Comparison of ENCODE assay signal across 15 cellular contexts in genomic region chr22:45584121-45584570, GRCh38.
DNase-seq lines count a peak whose midpoint lies in the region; ATAC-seq and TF ChIP-seq lines count a peak whose summit lies in the region.
"Had no signal": no experiment of that assay in that cellular context is flagged by ENCODE, and none has a peak within 500 bp of the region (broad histone marks: within the 10 kb centered on the region; RNA-seq: fewer than 3 reads in every experiment).

No MANE protein-coding gene starts in this region.

- no peak overlapping the region for H2AK5ac ChIP-seq in neuronal stem cell (ENCODE audit: low read depth, low read length)

- no peak overlapping the region for H2BK5ac ChIP-seq in neuronal stem cell (ENCODE audit: low read length)

- H3K9me3 ChIP-seq in right atrium auricular region, result no peaks in the 10 kb centered on the region
- H3K9me3 ChIP-seq in fibroblast of lung (ENCODE audit: control insufficient read depth, insufficient read depth, low read depth, low read length), result no peaks in the 10 kb centered on the region
- H3K9me3 ChIP-seq in upper lobe of right lung, result no peaks in the 10 kb centered on the region
- H3K9me3 ChIP-seq in Karpas-422 (ENCODE audit: low read length), result no peaks in the 10 kb centered on the region
- no peaks in the 10 kb centered on the region for H3K9me3 ChIP-seq in neuronal stem cell (replicated peaks in 1 of 2; ENCODE audit: control insufficient read depth in 2 of 2, insufficient read depth in 1 of 2, low read depth in 1 of 2, low read length in 2 of 2)
- H3K9me3 ChIP-seq: stomach had no signal

- intact Hi-C loops in left ventricle myocardium superior (cut with micrococcal nuclease), result no loop called here
- intact Hi-C loops in upper lobe of right lung (cut with DNase I), result no loop called here

- H4K20me1 ChIP-seq in fibroblast of lung (ENCODE audit: control insufficient read depth, extremely low read depth, insufficient read depth, low read length) (no peaks in the 10 kb centered on the region), Karpas-422 (ENCODE audit: insufficient read depth, low read depth, low read length) (0 out of 2 replicates have a peak, but pooled peaks cover under 1% of the 10 kb centered on the region)

- H3K27me3 ChIP-seq in right atrium auricular region (no peaks in the 10 kb centered on the region), fibroblast of lung (ENCODE audit: control insufficient read depth, insufficient read depth, low read length) (no peaks in the 10 kb centered on the region), upper lobe of right lung (no peaks in the 10 kb centered on the region), Karpas-422 (ENCODE audit: low read length) (no peaks in the 10 kb centered on the region), neuronal stem cell (ENCODE audit: control insufficient read depth in 3 of 3, insufficient read depth in 3 of 3, low read depth in 1 of 3, low read length in 3 of 3) (no peaks in the 10 kb centered on the region)

- H2BK15ac ChIP-seq in neuronal stem cell (ENCODE audit: low read length), result no peak overlapping the region

- WGBS in neuronal stem cell (ENCODE audit: extremely low coverage in 2 of 2, insufficient read length in 2 of 2, insufficient replicate concordance in 1 of 2), 2 donors, result no CpG with 5 or more reads among the region's 14 CpGs

- H2BK120ac ChIP-seq in neuronal stem cell (ENCODE audit: low read depth, low read length), result no peak overlapping the region

- no peak overlapping the region for H2AFZ ChIP-seq in fibroblast of lung (ENCODE audit: low read length)
- no peak overlapping the region for H2AFZ ChIP-seq in Karpas-422 (ENCODE audit: low read length)
- H2AFZ ChIP-seq in neuronal stem cell (ENCODE audit: low read length), result no peak overlapping the region

- H3K4me2 ChIP-seq in fibroblast of lung (ENCODE audit: extremely low read depth, insufficient read depth, low read length), result no peak overlapping the region
- H3K4me2 ChIP-seq in Karpas-422 (ENCODE audit: low read depth, low read length, poor library complexity, severe bottlenecking), result no peak overlapping the region
- H3K4me2 ChIP-seq in neuronal stem cell (ENCODE audit: insufficient read depth, low read length, poor library complexity, severe bottlenecking), result no peak overlapping the region

- H3K14ac ChIP-seq in neuronal stem cell (ENCODE audit: low read length), result no peak overlapping the region

- ATAC-seq in left ventricle myocardium superior, result no peak
- ATAC-seq in upper lobe of right lung, result peak; percentile 66

- no peak for TF ChIP-seq CTCF in right atrium auricular region (IDR thresholded peaks at IDR 0.05)
- TF ChIP-seq CTCF in fibroblast of lung (conservative IDR thresholded peaks at IDR 0.05 in 1 of 2, IDR thresholded peaks at IDR 0.05 in 1 of 2; ENCODE audit: low read depth in 1 of 2, low read length in 2 of 2), result no peak
- no peak for TF ChIP-seq CTCF in upper lobe of right lung (IDR thresholded peaks at IDR 0.05)

- no peaks in the 10 kb centered on the region for H3K4me1 ChIP-seq in right atrium auricular region
- peaks cover 12% of the 10 kb centered on the region for H3K4me1 ChIP-seq in fibroblast of lung (ENCODE audit: control insufficient read depth, extremely low read depth, insufficient read depth, low read length)
- H3K4me1 ChIP-seq in upper lobe of right lung, result peaks cover 15% of the 10 kb centered on the region
- no peaks in the 10 kb centered on the region for H3K4me1 ChIP-seq in Karpas-422 (ENCODE audit: low read length)
- H3K4me1 ChIP-seq in neuronal stem cell (ENCODE audit: control insufficient read depth in 2 of 2, insufficient read depth in 1 of 2, low read depth in 1 of 2, low read length in 2 of 2), result peaks cover 9 to 11% of the 10 kb centered on the region in 2 donors

- no peak overlapping the region for H3K18ac ChIP-seq in neuronal stem cell (ENCODE audit: low read length)

- peaks cover 2% of the 10 kb centered on the region for H3K79me1 ChIP-seq in neuronal stem cell (ENCODE audit: low read depth, low read length)

- H3K4ac ChIP-seq in neuronal stem cell (ENCODE audit: low read length), result no peak overlapping the region

- H4K91ac ChIP-seq in neuronal stem cell (ENCODE audit: low read depth, low read length, poor library complexity), result no peak overlapping the region

- no peaks in the 10 kb centered on the region for H3K9me2 ChIP-seq in Karpas-422 (replicated peaks; ENCODE audit: insufficient read depth, low read length)

- H3K36me3 ChIP-seq in right atrium auricular region, result peaks cover 9% of the 10 kb centered on the region
- H3K36me3 ChIP-seq in fibroblast of lung (ENCODE audit: control insufficient read depth, insufficient read depth, low read length), result no peaks in the 10 kb centered on the region
- no peaks in the 10 kb centered on the region for H3K36me3 ChIP-seq in upper lobe of right lung
- no peaks in the 10 kb centered on the region for H3K36me3 ChIP-seq in Karpas-422 (ENCODE audit: insufficient read depth, low read length)
- peaks cover 0 to 3% of the 10 kb centered on the region in 2 donors for H3K36me3 ChIP-seq in neuronal stem cell (replicated peaks in 1 of 2; ENCODE audit: control insufficient read depth in 2 of 2, insufficient read depth in 2 of 2, low read length in 2 of 2)

- H3K27ac ChIP-seq in right atrium auricular region (no peak overlapping the region), fibroblast of lung (ENCODE audit: insufficient read depth, low read length) (no peak overlapping the region), upper lobe of right lung (no peak overlapping the region), Karpas-422 (ENCODE audit: low read length) (no peak overlapping the region), neuronal stem cell (replicated peaks; ENCODE audit: low read length) (no peak overlapping the region)

- no peak overlapping the region for H3K23ac ChIP-seq in neuronal stem cell (ENCODE audit: low read depth, low read length, poor library complexity)

- DNase-seq in left ventricle myocardium superior, result peak; percentile 22
- DNase-seq in right atrium auricular region (ENCODE audit: low spot score), result no peak
- DNase-seq in NOMO-1 treated with DMSO at 0.1 percent for 48 hours (lab: John Stamatoyannopoulos, UW; ENCODE audit: unreplicated experiment), result peak; percentile 90
- peak; percentile 53 to 62 for DNase-seq in fibroblast of lung (ENCODE audit: low read depth in 2 of 2)
- DNase-seq in upper lobe of right lung, result no peak
- DNase-seq in Karpas-422, result no peak
- no peak for DNase-seq in glomerular visceral epithelial cell (ENCODE audit: extremely low spot score)
- DNase-seq in neuronal stem cell (ENCODE audit: low spot score), result no peak
- DNase-seq: activated T-cell treated with anti-CD3 and anti-CD28 coated beads, Interleukin-2, amount 50 U/mL, for 48 hours; DMS153; NCI-H146; NCI-H446; stomach; T-helper 9 cell had no signal

- no peak overlapping the region for H2BK12ac ChIP-seq in neuronal stem cell (ENCODE audit: low read length)

- H3K4me3 ChIP-seq in right atrium auricular region, result no peak overlapping the region
- H3K4me3 ChIP-seq in fibroblast of lung (replicated peaks in 1 of 4; ENCODE audit: control extremely low read depth in 1 of 4, insufficient read depth in 1 of 4, low read depth in 3 of 4, low read length in 4 of 4), result no peak overlapping the region
- no peak overlapping the region for H3K4me3 ChIP-seq in upper lobe of right lung
- H3K4me3 ChIP-seq in Karpas-422 (ENCODE audit: low read length), result no peak overlapping the region
- H3K4me3 ChIP-seq in neuronal stem cell (ENCODE audit: low read length in 2 of 2), result no peak overlapping the region
- H3K4me3 ChIP-seq: skin epidermis, stomach had no signal

- no peak overlapping the region for H3K9ac ChIP-seq in fibroblast of lung (ENCODE audit: insufficient read depth, low read length)
- no peak overlapping the region for H3K9ac ChIP-seq in Karpas-422 (ENCODE audit: low read length)
- no peak overlapping the region for H3K9ac ChIP-seq in neuronal stem cell (ENCODE audit: low read depth, low read length, poor library complexity)

- H4K8ac ChIP-seq in neuronal stem cell (ENCODE audit: low read depth, low read length), result no peak overlapping the region

- H3K79me2 ChIP-seq in fibroblast of lung (ENCODE audit: control insufficient read depth, insufficient read depth, low read length) (no peaks in the 10 kb centered on the region), Karpas-422 (ENCODE audit: low read length) (no peaks in the 10 kb centered on the region)

Comparison
In these comparisons a context has a peak if more than half of its experiments do, and no peak if none do; other contexts are left out.
1. DNase-seq: peak in left ventricle myocardium superior (single experiment), NOMO-1 treated with DMSO at 0.1 percent for 48 hours (single experiment) and fibroblast of lung (2 of 2); none in right atrium auricular region (single experiment), upper lobe of right lung (single experiment), Karpas-422 (single experiment), glomerular visceral epithelial cell (single experiment) and neuronal stem cell (single experiment).